In genomic region chr11:96293583-96293982, GRCh38 we compare ENCODE assay signal across 8 cellular contexts.
DNase-seq lines count a peak whose midpoint lies in the region; ATAC-seq lines count a peak whose summit lies in the region.

No MANE protein-coding gene starts in this region.

- no peaks in the 10 kb centered on the region for H3K27me3 ChIP-seq in ACC112 (ENCODE audit: insufficient read depth, low read length)

- H3K36me3 ChIP-seq in ACC112 (ENCODE audit: insufficient read depth, low read length), result peaks cover 11% of the 10 kb centered on the region

- peak; percentile 95 for ATAC-seq in HG03159 (IDR thresholded peaks at IDR 0.05; ENCODE audit: unreplicated experiment)
- ATAC-seq in stimulated activated naive CD8-positive, alpha-beta T cell treated with anti-CD3 and anti-CD28 coated beads, Interleukin-15, Interleukin-2, amounts not matched to agents 100 U/mL and 50 U/mL, for 24 hours, result peak; percentile 86

- DNase-seq in GM19240 (ENCODE audit: insufficient read length, low spot score), result peak; percentile 13
- no peak for DNase-seq in caudate nucleus (lab: John Stamatoyannopoulos, UW)
- DNase-seq in stimulated activated naive CD8-positive, alpha-beta T cell treated with anti-CD3 and anti-CD28 coated beads, Interleukin-15, Interleukin-2, amounts not matched to agents 100 U/mL and 50 U/mL, for 24 hours, result no peak
- no peak for DNase-seq in KG1 (lab: John Stamatoyannopoulos, UW)
- DNase-seq in LoVo (ENCODE audit: low spot score), result no peak
- DNase-seq in NCI-H82 treated with DMSO at 0.1 percent for 48 hours (lab: John Stamatoyannopoulos, UW; ENCODE audit: unreplicated experiment), result no peak

- peaks cover 76% of the 10 kb centered on the region for H3K79me2 ChIP-seq in ACC112 (ENCODE audit: control insufficient read depth, insufficient read depth, low read length, unreplicated experiment)

- peaks cover 43% of the 10 kb centered on the region for H3K4me1 ChIP-seq in ACC112 (ENCODE audit: control insufficient read depth, insufficient read depth, low read length, unreplicated experiment)

- no peak overlapping the region for H2AFZ ChIP-seq in ACC112 (ENCODE audit: low read length, unreplicated experiment)

- H3K27ac ChIP-seq in ACC112 (ENCODE audit: low read depth, low read length) (peak overlapping the region; percentile 53), caudate nucleus (ENCODE audit: low read depth, low read length) (peak overlapping the region; percentile 53)

- H3K4me3 ChIP-seq in ACC112 (ENCODE audit: low read depth, low read length), result peak overlapping the region; percentile 34
